In the genomic region with DNA sequence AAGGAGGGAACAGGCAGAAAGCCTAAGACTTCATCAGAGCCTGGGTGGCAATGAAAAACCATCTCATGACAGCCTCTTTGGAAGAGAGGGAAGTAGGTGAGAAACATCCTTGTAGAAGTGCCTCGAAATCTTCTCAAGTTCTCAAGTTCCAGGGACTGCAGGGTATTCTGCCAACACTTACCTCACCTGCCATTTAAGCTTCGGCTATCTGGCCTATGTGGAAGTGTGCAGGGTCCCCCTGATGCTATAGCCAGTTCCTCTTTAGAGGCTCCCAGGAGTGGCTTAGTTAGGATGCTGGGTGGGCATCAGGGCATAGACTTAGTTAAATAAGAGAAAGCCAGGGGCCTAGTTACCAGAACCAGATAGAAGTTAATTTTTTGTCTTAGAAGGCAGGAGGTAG, we compare ENCODE assay signal across 18 cellular contexts.
"Had no signal": no experiment of that assay in that cellular context is flagged by ENCODE, and none has a peak within 500 bp of the region (broad histone marks: within the 10 kb centered on the region; RNA-seq: fewer than 3 reads in every experiment).

No MANE protein-coding gene starts in this region.

- H3K9me3 ChIP-seq: mucosa of descending colon had no signal

- H3K27me3 Mint-ChIP-seq: activated naive CD8-positive, alpha-beta T cell treated with anti-CD3 and anti-CD28 coated beads, Interleukin-2, amount 10 ng/mL, durations not matched to agents 7 days and 5 days; progenitor cell of endocrine pancreas had no signal

- H3K27ac Mint-ChIP-seq: activated naive CD8-positive, alpha-beta T cell treated with anti-CD3 and anti-CD28 coated beads, Interleukin-2, amount 10 ng/mL, durations not matched to agents 7 days and 5 days; immature natural killer cell; progenitor cell of endocrine pancreas had no signal

- H3K27ac ChIP-seq: epithelial cell of prostate had no signal

- H3K4me1 Mint-ChIP-seq: activated naive CD8-positive, alpha-beta T cell treated with anti-CD3 and anti-CD28 coated beads, Interleukin-2, amount 10 ng/mL, durations not matched to agents 7 days and 5 days; immature natural killer cell; nephron had no signal

- H3K4me3 ChIP-seq: mucosa of descending colon had no signal

- DNase-seq: activated CD4-positive, alpha-beta T cell treated with anti-CD3 and anti-CD28 coated beads, Interleukin-2, amount 50 U/mL, for 48 hours; activated CD4-positive, CD25-positive, alpha-beta regulatory T cell treated with anti-CD3 and anti-CD28 coated beads, Interleukin-2, amount 50 U/mL, for 72 hours; activated gamma-delta T cell treated with Interleukin-2 at 50 U/mL for 16 hours; activated naive CD8-positive, alpha-beta T cell treated with anti-CD3 and anti-CD28 coated beads, Interleukin-2, amount 10 ng/mL, durations not matched to agents 7 days and 5 days; activated T-cell treated with anti-CD3 and anti-CD28 coated beads, Interleukin-2, amount 50 U/mL, for 48 hours; central memory CD4-positive, alpha-beta T cell; cortex of kidney; effector memory CD4-positive, alpha-beta T cell; immature natural killer cell; left cardiac atrium; stimulated activated CD4-positive, alpha-beta T cell treated with anti-CD3 and anti-CD28 coated beads, Interleukin-15, amount 100 ng/mL, for 24 hours; stimulated activated CD4-positive, alpha-beta T cell treated with anti-CD3 and anti-CD28 coated beads, Interleukin-4, amount 100 ng/mL, for 24 hours; T-helper 2 cell; trophoblast cell had no signal

- H3K9me3 Mint-ChIP-seq: activated naive CD8-positive, alpha-beta T cell treated with anti-CD3 and anti-CD28 coated beads, Interleukin-2, amount 10 ng/mL, durations not matched to agents 7 days and 5 days; immature natural killer cell; nephron had no signal

- H3K4me3 Mint-ChIP-seq: activated naive CD8-positive, alpha-beta T cell treated with anti-CD3 and anti-CD28 coated beads, Interleukin-2, amount 10 ng/mL, durations not matched to agents 7 days and 5 days; immature natural killer cell; nephron had no signal

- ATAC-seq: left cardiac atrium had no signal

- H3K36me3 Mint-ChIP-seq: activated naive CD8-positive, alpha-beta T cell treated with anti-CD3 and anti-CD28 coated beads, Interleukin-2, amount 10 ng/mL, durations not matched to agents 7 days and 5 days had no signal
